Comparison of ENCODE assay signal across 8 cellular contexts in the genomic region with DNA sequence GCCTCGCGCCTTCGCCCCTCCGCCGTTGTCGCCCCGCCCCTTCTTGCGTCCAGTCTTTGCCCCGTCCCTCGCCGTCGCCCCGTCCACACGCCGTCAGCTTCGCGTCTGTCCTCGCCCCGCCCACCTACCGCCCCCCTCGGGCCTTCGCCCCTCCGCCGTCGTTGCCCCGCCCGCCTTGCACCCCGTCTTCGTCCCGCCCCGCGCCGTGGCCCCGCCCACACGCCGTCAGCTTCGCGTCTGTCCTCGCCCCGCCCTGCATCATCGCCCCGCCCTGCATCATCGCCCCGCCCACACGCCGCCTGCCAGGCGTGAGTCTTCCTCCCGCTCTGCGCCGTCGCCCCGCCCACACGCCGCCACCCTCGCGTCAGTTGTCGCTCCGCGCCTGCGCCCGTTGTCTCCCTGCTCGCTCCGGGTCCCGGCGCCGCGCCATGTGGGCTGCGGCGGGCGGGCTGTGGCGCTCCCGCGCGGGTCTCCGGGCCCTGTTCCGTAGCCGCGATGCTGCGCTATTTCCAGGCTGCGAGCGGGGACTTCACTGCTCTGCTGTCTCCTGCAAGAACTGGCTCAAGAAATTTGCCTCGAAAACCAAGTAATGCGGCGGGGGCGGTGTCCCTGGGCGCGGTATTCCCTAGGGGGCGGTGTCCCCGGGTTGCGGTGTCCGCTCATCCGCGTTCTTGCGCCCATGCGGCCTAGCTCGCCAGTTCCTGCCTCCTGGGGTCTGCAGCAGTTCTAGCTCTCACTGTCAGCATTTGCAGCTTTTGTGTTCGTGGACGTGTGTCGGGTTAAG. TPM values are rescaled to one million over a fixed set of nuclear protein-coding genes. Genes with fewer than 3 reads are reported as not detected.
DNase-seq lines count a peak whose midpoint lies in the region; ATAC-seq, FAIRE-seq and TF ChIP-seq lines count a peak whose summit lies in the region.

A gene with protein sequence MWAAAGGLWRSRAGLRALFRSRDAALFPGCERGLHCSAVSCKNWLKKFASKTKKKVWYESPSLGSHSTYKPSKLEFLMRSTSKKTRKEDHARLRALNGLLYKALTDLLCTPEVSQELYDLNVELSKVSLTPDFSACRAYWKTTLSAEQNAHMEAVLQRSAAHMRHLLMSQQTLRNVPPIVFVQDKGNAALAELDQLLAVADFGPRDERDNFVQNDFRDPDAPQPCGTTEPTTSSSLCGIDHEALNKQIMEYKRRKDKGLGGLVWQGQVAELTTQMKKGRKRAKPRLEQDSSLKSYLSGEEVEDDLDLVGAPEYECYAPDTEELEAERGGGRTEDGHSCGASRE (plus strand): TSS at position 367 of the 784 bp plus-strand sequence. CDS start 62 bp downstream, at position 429.

- DNase-seq in AG04449 (ENCODE audit: low read depth, low spot score) (peak; percentile 86), NCI-H2196 treated with DMSO at 0.1 percent for 48 hours (lab: John Stamatoyannopoulos, UW; ENCODE audit: unreplicated experiment) (peak; percentile 96), WERI-Rb-1 (peak; percentile 100), bronchial epithelial cell (ENCODE audit: low read depth) (peak; percentile 87), iPS-NIHi7 (ENCODE audit: extremely low spot score) (peak; percentile 98), smooth muscle cell of the brain vasculature (ENCODE audit: low read depth, low spot score) (peak; percentile 93)

- TF ChIP-seq CTCF in AG04449 (IDR thresholded peaks at IDR 0.05; ENCODE audit: insufficient read depth, low read length, missing control alignments), result peak; percentile 5
- peak; percentile 74 for TF ChIP-seq CTCF in WERI-Rb-1 (IDR thresholded peaks at IDR 0.05; ENCODE audit: low read depth, low read length)
- TF ChIP-seq CTCF in bronchial epithelial cell (IDR thresholded peaks at IDR 0.05; ENCODE audit: insufficient read depth, low read length, severe bottlenecking), result peak; percentile 62

- H3K36me3 ChIP-seq in WERI-Rb-1, result peaks cover 27% of the 10 kb centered on the region
- peaks cover 3% of the 10 kb centered on the region for H3K36me3 ChIP-seq in bronchial epithelial cell (ENCODE audit: control insufficient read depth, insufficient read depth, low read length)

- no peak for FAIRE-seq in bronchial epithelial cell (lab: Jason Lieb, UNC)

- ATAC-seq in GM18873 (IDR thresholded peaks at IDR 0.05; ENCODE audit: low FRiP score, unreplicated experiment) (peak; percentile 62), HG03139 (IDR thresholded peaks at IDR 0.05; ENCODE audit: unreplicated experiment) (peak; percentile 75)

- POLR2A ChIA-PET in AG04449 (lab: Yijun Ruan, JAX), result interaction anchor here (0.8 to 1.3 kb wide), 3 partner anchors 10 to 75 kb away, joined by 3 to 4 read pairs (median 3); a partner anchor contains a TSS

- H3K4me3 ChIP-seq in AG04449 (ENCODE audit: low read depth, low read length) (peak within 1 kb of the TSS; percentile 93), WERI-Rb-1 (ENCODE audit: low read depth, low read length) (peak within 1 kb of the TSS; percentile 94), bronchial epithelial cell (ENCODE audit: low read depth, low read length) (peak within 1 kb of the TSS; percentile 77)

- CTCF ChIA-PET in AG04449 (lab: Yijun Ruan, JAX), result interaction anchor here (0.6 to 1.8 kb wide), 4 partner anchors 9 to 84 kb away, joined by 3 to 8 read pairs (median 3); no protein-coding TSS in a partner anchor

- no peaks in the 10 kb centered on the region for H3K27me3 ChIP-seq in WERI-Rb-1 (ENCODE audit: insufficient read depth, low read depth, severe bottlenecking)
- H3K27me3 ChIP-seq in bronchial epithelial cell (ENCODE audit: control insufficient read depth, insufficient read depth, low read length), result no peaks in the 10 kb centered on the region

- H3K27ac ChIP-seq in WERI-Rb-1, result peak within 1 kb of the TSS; percentile 87

- no peaks in the 10 kb centered on the region for H3K9me3 ChIP-seq in WERI-Rb-1 (ENCODE audit: severe bottlenecking)

RNA-seq across cellular contexts. Expression of the gene that starts here (rescaled TPM):
- 30.0 and 43.2 TPM in 2 replicates for total RNA-seq in bronchial epithelial cell

Comparison
In these comparisons a context has a peak if more than half of its experiments do, and no peak if none do; other contexts are left out.
1. Peak in every context shown above with its lines: DNase-seq, ATAC-seq, H3K4me3 ChIP-seq and H3K27ac ChIP-seq.
2. CTCF ChIP-seq: peak in every context shown above with its lines; median percentile 74 in WERI-Rb-1; 62 in bronchial epithelial cell; 5 in AG04449.